ENCODE assay signal across 17 cellular contexts in the genomic region with DNA sequence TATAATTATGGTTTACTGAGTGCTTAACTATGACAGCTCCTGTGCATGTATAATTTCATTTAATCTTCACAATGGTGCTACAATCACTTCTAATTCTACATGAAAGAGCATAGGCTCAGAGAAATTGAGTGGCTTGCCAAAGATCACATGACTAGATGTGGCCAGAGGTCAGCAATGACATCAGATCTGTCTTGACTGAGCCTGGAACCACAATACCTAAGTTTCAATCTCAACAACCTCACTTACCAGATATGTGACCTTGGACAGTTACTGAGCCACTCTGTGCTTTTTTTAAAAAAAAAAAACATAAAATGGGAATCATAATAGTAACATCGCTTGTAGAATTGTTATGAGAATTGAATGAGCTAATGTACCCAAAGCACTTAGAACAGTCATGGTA.
DNase-seq lines count a peak whose midpoint lies in the region; ATAC-seq and TF ChIP-seq lines count a peak whose summit lies in the region.
"Had no signal": no experiment of that assay in that cellular context is flagged by ENCODE, and none has a peak within 500 bp of the region (broad histone marks: within the 10 kb centered on the region; RNA-seq: fewer than 3 reads in every experiment).

No MANE protein-coding gene starts in this region.

- no peaks in the 10 kb centered on the region for H3K9me3 Mint-ChIP-seq in HFFc6
- H3K9me3 Mint-ChIP-seq: CD8-positive, alpha-beta memory T cell had no signal

- DNase-seq in NCI-H748 (lab: John Stamatoyannopoulos, UW; ENCODE audit: unreplicated experiment) = peak; percentile 13
- DNase-seq in NCI-H748 treated with DMSO at 0.1 percent for 48 hours (lab: John Stamatoyannopoulos, UW) = no peak
- DNase-seq in kidney tubule cell (ENCODE audit: low spot score) = peak; percentile 17
- DNase-seq in epidermal melanocyte (ENCODE audit: insufficient read length, low spot score) = no peak
- DNase-seq in HFFc6 = no peak
- DNase-seq in substantia nigra (lab: John Stamatoyannopoulos, UW) = no peak
- DNase-seq: 8988T; CD8-positive, alpha-beta memory T cell; NCI-H1930; NCI-H2171 treated with DMSO at 0.1 percent for 48 hours; NCI-H446 treated with DMSO at 0.1 percent for 48 hours; SHP77 treated with DMSO at 0.1 percent for 48 hours had no signal

- H3K27me3 Mint-ChIP-seq in HFFc6 (ENCODE audit: insufficient read depth) = no peaks in the 10 kb centered on the region

- no peak overlapping the region for H3K27ac Mint-ChIP-seq in HFFc6
- H3K27ac Mint-ChIP-seq: CD8-positive, alpha-beta memory T cell; IgD-negative memory B cell had no signal

- TF ChIP-seq CTCF in HFFc6 (IDR thresholded peaks at IDR 0.05) = no peak

- ATAC-seq in HG02610 (IDR thresholded peaks at IDR 0.05; ENCODE audit: unreplicated experiment) (peak; percentile 70), HG03520 (IDR thresholded peaks at IDR 0.05; ENCODE audit: unreplicated experiment) (peak; percentile 71)
- ATAC-seq: SK-N-SH treated with all-trans-retinoic acid at 6 μM for 48 hours had no signal

- no peaks in the 10 kb centered on the region for H3K36me3 Mint-ChIP-seq in HFFc6 (ENCODE audit: low read depth)
- H3K36me3 Mint-ChIP-seq: CD8-positive, alpha-beta memory T cell had no signal

- H3K4me1 Mint-ChIP-seq in HFFc6 (ENCODE audit: low read depth) = no peaks in the 10 kb centered on the region
- H3K4me1 Mint-ChIP-seq: CD8-positive, alpha-beta memory T cell had no signal

- H3K4me3 Mint-ChIP-seq in HFFc6 = no peak overlapping the region
- H3K4me3 Mint-ChIP-seq: CD8-positive, alpha-beta memory T cell; IgD-negative memory B cell had no signal

- H3K27ac ChIP-seq in substantia nigra (ENCODE audit: low read depth, low read length, poor library complexity, severe bottlenecking) = no peak overlapping the region
- H3K27ac ChIP-seq: BLaER1 had no signal

Comparison
In these comparisons a context has a peak if more than half of its experiments do, and no peak if none do; other contexts are left out.
1. DNase-seq: peak in NCI-H748 (single experiment) and kidney tubule cell (single experiment); none in NCI-H748 treated with DMSO at 0.1 percent for 48 hours (single experiment), epidermal melanocyte (single experiment), HFFc6 (single experiment) and substantia nigra (0 of 49).